In the genomic region with DNA sequence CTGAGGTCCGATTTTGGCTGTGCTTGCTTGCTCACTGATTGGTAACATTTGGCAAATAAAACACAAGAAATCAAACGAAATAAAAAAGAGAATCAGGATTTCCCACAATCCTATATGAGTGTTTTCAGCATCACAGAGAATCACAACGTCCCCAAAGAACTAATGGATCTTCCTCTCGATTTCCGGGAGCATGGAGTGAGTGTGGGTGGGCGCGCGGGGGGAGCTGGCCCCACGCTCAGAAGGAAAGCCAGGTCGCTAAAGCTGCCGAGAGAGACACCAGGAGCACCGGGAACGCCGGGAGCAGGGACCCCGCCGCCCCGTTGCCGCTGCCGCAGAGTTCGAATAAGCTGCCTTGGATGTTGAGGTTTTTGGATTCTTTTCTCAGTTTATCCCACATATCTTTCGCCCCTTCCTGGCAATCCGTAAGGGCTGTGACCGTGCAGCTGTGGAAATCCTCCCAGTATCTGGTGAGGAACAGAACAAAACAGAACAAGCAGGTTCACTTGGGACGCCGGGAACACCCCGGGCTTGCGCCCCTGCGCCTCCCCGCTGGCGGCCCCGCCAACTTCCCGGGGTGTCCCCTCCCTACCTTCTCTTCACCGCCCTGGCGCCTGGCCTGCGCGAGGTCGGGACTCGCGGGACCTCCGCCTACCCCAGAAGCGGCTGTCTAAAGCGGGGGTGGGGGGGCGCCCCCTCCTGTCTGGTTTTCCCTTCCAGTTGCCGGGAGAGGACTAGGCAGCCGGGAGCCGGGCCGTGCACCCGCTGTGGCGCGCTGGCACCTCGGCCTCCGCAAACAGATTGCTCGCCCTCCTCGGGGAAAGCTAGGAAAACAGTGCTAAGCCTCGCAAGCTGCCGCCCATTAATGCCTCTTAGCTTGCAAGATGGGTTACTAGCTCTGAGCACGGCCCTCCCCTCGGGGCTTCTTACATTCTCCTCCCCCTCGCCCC, we compare ENCODE assay signal across 9 cellular contexts. TPM values are rescaled to one million over a fixed set of nuclear protein-coding genes. Genes with fewer than 3 reads are reported as not detected.
DNase-seq lines count a peak whose midpoint lies in the region; ATAC-seq and TF ChIP-seq lines count a peak whose summit lies in the region.
"Had no signal": no experiment of that assay in that cellular context is flagged by ENCODE, and none has a peak within 500 bp of the region (broad histone marks: within the 10 kb centered on the region; RNA-seq: fewer than 3 reads in every experiment).

No MANE protein-coding gene starts in this region.

- H3K4me3 ChIP-seq in BLaER1, result no peak overlapping the region
- H3K4me3 ChIP-seq in MG63, result peak overlapping the region; percentile 18; the same call in 1 of the 2 replicates
- peak overlapping the region; percentile 72 for H3K4me3 ChIP-seq in endodermal cell (ENCODE audit: low read length)
- H3K4me3 ChIP-seq in adrenal gland, result peak overlapping the region in 1 of 4 donors; percentile 36

- peaks cover 97% of the 10 kb centered on the region for H4K20me1 ChIP-seq in BLaER1

- H3K36me3 Mint-ChIP-seq in endodermal cell (ENCODE audit: low read depth), result no peaks in the 10 kb centered on the region
- no peaks in the 10 kb centered on the region for H3K36me3 Mint-ChIP-seq in nephron progenitor cell (ENCODE audit: low read depth)

- H3K27me3 ChIP-seq in BLaER1, result peaks cover 100% of the 10 kb centered on the region
- H3K27me3 ChIP-seq in MG63, result no peaks in the 10 kb centered on the region
- peaks cover 100% of the 10 kb centered on the region for H3K27me3 ChIP-seq in endodermal cell (ENCODE audit: control insufficient read depth, insufficient read depth, low read length, poor library complexity, severe bottlenecking)
- H3K27me3 ChIP-seq in adrenal gland, result peaks cover 89% of the 10 kb centered on the region

- DNase-seq in MG63, result peak; percentile 46
- peak; percentile 89 for DNase-seq in endodermal cell
- peak; percentile 68 for DNase-seq in nephron progenitor cell
- DNase-seq in 8988T, result no peak
- DNase-seq in LoVo (ENCODE audit: low spot score), result no peak
- DNase-seq in adrenal gland, result no peak

- H3K9me3 ChIP-seq in BLaER1 (peaks cover 29% of the 10 kb centered on the region), MG63 (no peaks in the 10 kb centered on the region), endodermal cell (ENCODE audit: control insufficient read depth, low read length) (peaks cover 5% of the 10 kb centered on the region), adrenal gland (replicated peaks in 1 of 3) (no peaks in the 10 kb centered on the region)

- WGBS in endodermal cell (ENCODE audit: insufficient coverage in 1 of 2, insufficient read length in 1 of 2), 2 experiments, result 0 to 1% methylated on average over 16 to 59 of the region's 59 CpGs
- 7 to 10% (median 8%) methylated on average over 35 to 59 of the region's 59 CpGs for WGBS in adrenal gland, 4 donors

- TF ChIP-seq POLR2A in adrenal gland (IDR thresholded peaks at IDR 0.05), result no peak

- H3K4me2 ChIP-seq in BLaER1, result peak overlapping the region; percentile 37; the same call in 1 of the 2 replicates

- ATAC-seq in GM21737 (IDR thresholded peaks at IDR 0.05; ENCODE audit: unreplicated experiment), result no peak
- ATAC-seq: esophagus mucosa had no signal

- H3K9me3 Mint-ChIP-seq in endodermal cell, result peaks cover 5% of the 10 kb centered on the region
- H3K9me3 Mint-ChIP-seq in nephron progenitor cell, result peaks cover 9% of the 10 kb centered on the region

- H3K27me3 Mint-ChIP-seq in endodermal cell (ENCODE audit: insufficient read depth), result peaks cover 100% of the 10 kb centered on the region
- H3K27me3 Mint-ChIP-seq in nephron progenitor cell (ENCODE audit: low read depth, poor library complexity), result peaks cover 98% of the 10 kb centered on the region

- H3K27ac ChIP-seq in BLaER1 (no peak overlapping the region), endodermal cell (ENCODE audit: low read depth, low read length) (no peak overlapping the region), adrenal gland (peak overlapping the region in 1 of 5 donors; percentile 45)

- intact Hi-C loops in adrenal gland (cut with DNase I), result no loop called here

- H3K9ac ChIP-seq in BLaER1 (no peak overlapping the region), endodermal cell (ENCODE audit: extremely low read depth, low read length, poor library complexity, severe bottlenecking) (no peak overlapping the region)

- H3K36me3 ChIP-seq in BLaER1, result no peaks in the 10 kb centered on the region
- H3K36me3 ChIP-seq in MG63, result peaks cover 12% of the 10 kb centered on the region
- H3K36me3 ChIP-seq in endodermal cell (ENCODE audit: control insufficient read depth, insufficient read depth, low read length), result no peaks in the 10 kb centered on the region
- no peaks in the 10 kb centered on the region for H3K36me3 ChIP-seq in adrenal gland (replicated peaks in 1 of 2)

- H3K4me1 ChIP-seq in BLaER1, result peaks cover 33% of the 10 kb centered on the region
- peaks cover 13% of the 10 kb centered on the region for H3K4me1 ChIP-seq in endodermal cell (ENCODE audit: control insufficient read depth, insufficient read depth, low read length)
- H3K4me1 ChIP-seq in adrenal gland (replicated peaks in 1 of 2), result peaks cover 10 to 29% of the 10 kb centered on the region in 2 donors

- peak; percentile 46 for TF ChIP-seq CTCF in endodermal cell (conservative IDR thresholded peaks at IDR 0.05)
- no peak for TF ChIP-seq CTCF in nephron progenitor cell (IDR thresholded peaks at IDR 0.05)
- no peak for TF ChIP-seq CTCF in adrenal gland (IDR thresholded peaks at IDR 0.05)

- H3K27ac Mint-ChIP-seq in endodermal cell (no peak overlapping the region), nephron progenitor cell (no peak overlapping the region)

- peak overlapping the region; percentile 38 for H3K4me3 Mint-ChIP-seq in endodermal cell
- H3K4me3 Mint-ChIP-seq in nephron progenitor cell, result peak overlapping the region; percentile 75

- H3K4me1 Mint-ChIP-seq in endodermal cell, result peaks cover 40% of the 10 kb centered on the region
- H3K4me1 Mint-ChIP-seq in nephron progenitor cell, result peaks cover 65% of the 10 kb centered on the region

RNA-seq across cellular contexts. Expression of a gene that starts 7.7 kb away (rescaled TPM):
- 36.5 and 44.1 TPM in 2 replicates for total RNA-seq in MG63 (2014; rRNA removed; shearing (Covaris generic); ENCODE audit: low replicate concordance)
- under 1 TPM; 0.44 to 0.57 TPM for total RNA-seq in endodermal cell
- 3.9 TPM for polyA plus RNA-seq in endodermal cell (2013, experiment 1 of 2)
- polyA plus RNA-seq in endodermal cell (2013, experiment 2 of 2), result 2.8 TPM
- total RNA-seq in adrenal gland, result 1 to 10 TPM; 1.1 to 7.4 (median 5.4) TPM
- polyA plus RNA-seq in adrenal gland, result 10 to 100 TPM in 1 of 3 donors, 1 to 10 TPM in 2; 2.7 to 13.6 (median 6.4) TPM

Comparison
In these comparisons a context has a peak if more than half of its experiments do, and no peak if none do; other contexts are left out.
1. DNase-seq: peak in MG63 (single experiment), endodermal cell (single experiment) and nephron progenitor cell (single experiment); none in 8988T (single experiment), LoVo (single experiment) and adrenal gland (0 of 7).